18 cellular contexts compared by ENCODE assay signal in genomic region chr17:82376042-82376730, GRCh38. TPM values are rescaled to one million over a fixed set of nuclear protein-coding genes. Genes with fewer than 3 reads are reported as not detected.
DNase-seq lines count a peak whose midpoint lies in the region; ATAC-seq, FAIRE-seq and TF ChIP-seq lines count a peak whose summit lies in the region.
"Had no signal": no experiment of that assay in that cellular context is flagged by ENCODE, and none has a peak within 500 bp of the region (broad histone marks: within the 10 kb centered on the region; RNA-seq: fewer than 3 reads in every experiment).

No MANE protein-coding gene starts in this region.

- TF ChIP-seq CTCF in HCT116 (IDR thresholded peaks at IDR 0.05 in 2 of 3, conservative IDR thresholded peaks at IDR 0.05 in 1 of 3; ENCODE audit: borderline replicate concordance in 1 of 3, insufficient read depth in 1 of 3, low read depth in 2 of 3, low read length in 2 of 3) (no peak), NB4 (IDR thresholded peaks at IDR 0.05; ENCODE audit: low read depth, low read length) (no peak), kidney (IDR thresholded peaks at IDR 0.05; ENCODE audit: borderline replicate concordance, extremely low read depth, insufficient read depth) (no peak)

- H3K27me3 Mint-ChIP-seq in activated CD4-positive, alpha-beta T cell treated with anti-CD3 and anti-CD28 coated beads for 36 hours, result peaks cover 33% of the 10 kb centered on the region

- H3K9me3 ChIP-seq in HCT116 (ENCODE audit: control insufficient read depth in 1 of 2, insufficient read depth in 1 of 2, low read depth in 1 of 2, low read length in 2 of 2), result no peaks in the 10 kb centered on the region
- no peaks in the 10 kb centered on the region for H3K9me3 ChIP-seq in kidney (ENCODE audit: control insufficient read depth in 1 of 2, low read length in 2 of 2)
- H3K9me3 ChIP-seq: BLaER1, Peyer's patch, SJCRH30 had no signal

- peaks cover 10% of the 10 kb centered on the region for H3K4me1 Mint-ChIP-seq in activated CD4-positive, alpha-beta T cell treated with anti-CD3 and anti-CD28 coated beads for 36 hours

- POLR2A ChIA-PET in HCT116 (lab: Charles Lee), result no interaction called here
- POLR2A ChIA-PET in activated CD4-positive, alpha-beta T cell treated with anti-CD3 and anti-CD28 coated beads for 36 hours (lab: Charles Lee), result no interaction called here

- ATAC-seq in HCT116 (peak; percentile 20; the same call in 1 of the 2 replicates), sciatic nerve (peak; percentile 36), GM21360 (IDR thresholded peaks at IDR 0.05; ENCODE audit: unreplicated experiment) (no peak)
- no peak for ATAC-seq in activated CD4-positive, alpha-beta T cell treated with anti-CD3 and anti-CD28 coated beads for 36 hours

- H3K9me3 Mint-ChIP-seq in activated CD4-positive, alpha-beta T cell treated with anti-CD3 and anti-CD28 coated beads for 36 hours (ENCODE audit: low read depth), result no peaks in the 10 kb centered on the region
- H3K9me3 Mint-ChIP-seq: CD8-positive, alpha-beta memory T cell; IgD-negative memory B cell had no signal

- no TSS peak for BruUV-seq in HCT116 (replicated peaks; lab: Mats Ljungman, UMichigan)

- H2AFZ ChIP-seq in HCT116 (ENCODE audit: low read depth, low read length, poor library complexity, severe bottlenecking), result no peak overlapping the region

- H3K9ac ChIP-seq in HCT116 (ENCODE audit: low read length) (no peak overlapping the region), kidney (ENCODE audit: low read length in 2 of 2) (no peak overlapping the region)
- H3K9ac ChIP-seq: BLaER1 had no signal

- no peak for TF ChIP-seq RAD21 in HCT116 (IDR thresholded peaks at IDR 0.05; ENCODE audit: low read depth)

- H3K4me1 ChIP-seq in HCT116 (ENCODE audit: control insufficient read depth in 1 of 2, insufficient read depth in 2 of 2, low read length in 2 of 2), result no peaks in the 10 kb centered on the region
- no peaks in the 10 kb centered on the region for H3K4me1 ChIP-seq in kidney (ENCODE audit: control insufficient read depth in 1 of 2, insufficient read depth in 1 of 2, low read depth in 1 of 2, low read length in 2 of 2)

- no peaks in the 10 kb centered on the region for H3K27me3 ChIP-seq in HCT116 (ENCODE audit: insufficient read depth, low read length)
- H3K27me3 ChIP-seq: SJCRH30 had no signal

- H3K36me3 Mint-ChIP-seq in activated CD4-positive, alpha-beta T cell treated with anti-CD3 and anti-CD28 coated beads for 36 hours (ENCODE audit: low read depth), result no peaks in the 10 kb centered on the region
- H3K36me3 Mint-ChIP-seq: CD8-positive, alpha-beta memory T cell; IgD-negative memory B cell had no signal

- H3K27ac ChIP-seq in HCT116 (ENCODE audit: low read depth, low read length), result no peak overlapping the region
- H3K27ac ChIP-seq in kidney (ENCODE audit: low read depth in 2 of 2, low read length in 2 of 2), result no peak overlapping the region
- H3K27ac ChIP-seq: BLaER1, Peyer's patch, SJCRH30 had no signal

- no peak overlapping the region for H3K4me3 ChIP-seq in HCT116 (replicated peaks in 1 of 2; ENCODE audit: low read depth in 1 of 2, low read length in 2 of 2)
- no peak overlapping the region for H3K4me3 ChIP-seq in NB4 (ENCODE audit: low read depth, low read length)
- H3K4me3 ChIP-seq in kidney (ENCODE audit: low read length in 2 of 2), result no peak overlapping the region
- H3K4me3 ChIP-seq: BLaER1, Peyer's patch, SJCRH30 had no signal

- CTCF ChIA-PET in HCT116 (lab: Charles Lee), result no interaction called here
- CTCF ChIA-PET in activated CD4-positive, alpha-beta T cell treated with anti-CD3 and anti-CD28 coated beads for 36 hours (lab: Charles Lee), result interaction anchor here (0.6 kb wide), 1 partner anchor 30 kb away, joined by 5 read pairs; no protein-coding TSS in a partner anchor

- H3K4me3 Mint-ChIP-seq in activated CD4-positive, alpha-beta T cell treated with anti-CD3 and anti-CD28 coated beads for 36 hours, result no peak overlapping the region
- H3K4me3 Mint-ChIP-seq: CD8-positive, alpha-beta memory T cell; IgD-negative memory B cell had no signal

- H3K9me2 ChIP-seq in HCT116 (ENCODE audit: insufficient read depth), result no peaks in the 10 kb centered on the region

- no peak for FAIRE-seq in kidney (lab: Jason Lieb, UNC)

- intact Hi-C loops in HCT116 (cut with micrococcal nuclease), result no loop called here
- intact Hi-C loops in kidney (cut with DNase I), result no loop called here
- intact Hi-C loops in sciatic nerve (cut with DNase I), result no loop called here
- intact Hi-C loops in activated CD4-positive, alpha-beta T cell treated with anti-CD3 and anti-CD28 coated beads for 36 hours (cut with DNase I, micrococcal nuclease), result no loop called here

- TF ChIP-seq POLR2A in HCT116 (IDR thresholded peaks at IDR 0.05; ENCODE audit: borderline replicate concordance, extremely low read depth, insufficient read depth, insufficient read length), result no peak
- TF ChIP-seq POLR2A in NB4 (IDR thresholded peaks at IDR 0.05; ENCODE audit: extremely low read depth, insufficient read length), result no peak

- DNase-seq in HCT116 (ENCODE audit: low read depth, low spot score), result no peak
- peak; percentile 44 for DNase-seq in NB4 (ENCODE audit: low read depth)
- DNase-seq in kidney, result peak; percentile 58
- no peak for DNase-seq in sciatic nerve (ENCODE audit: low spot score)
- DNase-seq in activated CD4-positive, alpha-beta T cell treated with anti-CD3 and anti-CD28 coated beads for 36 hours, result no peak
- no peak for DNase-seq in AML-193 (lab: John Stamatoyannopoulos, UW)
- DNase-seq: GF-D8, NCI-H2107, NCI-H345, NCI-H526 treated with DMSO at 0.1 percent for 48 hours, Peyer's patch had no signal

- H3K79me2 ChIP-seq in HCT116 (ENCODE audit: insufficient read depth, low read length), result no peaks in the 10 kb centered on the region

- H4K20me1 ChIP-seq in HCT116 (ENCODE audit: insufficient read depth), result no peaks in the 10 kb centered on the region

- no peak overlapping the region for H3K27ac Mint-ChIP-seq in activated CD4-positive, alpha-beta T cell treated with anti-CD3 and anti-CD28 coated beads for 36 hours
- H3K27ac Mint-ChIP-seq: CD8-positive, alpha-beta memory T cell had no signal

- RAD21 ChIA-PET in HCT116 (lab: Charles Lee; ENCODE audit: low non-redundant PET in 1 of 2, low total read pairs in 2 of 2, uncharacterized antibody in 2 of 2, unreplicated experiment in 2 of 2), result interaction anchor here in 1 of 2 experiments (0.7 kb wide), 1 partner anchor 252 kb away, joined by 5 read pairs; no protein-coding TSS in a partner anchor

- H3K4me2 ChIP-seq in HCT116 (ENCODE audit: low read length), result no peak overlapping the region
- H3K4me2 ChIP-seq: BLaER1 had no signal

- H3K36me3 ChIP-seq in HCT116 (ENCODE audit: control insufficient read depth in 1 of 2, insufficient read depth in 2 of 2, low read length in 2 of 2) (no peaks in the 10 kb centered on the region), kidney (ENCODE audit: control insufficient read depth in 1 of 2, insufficient read depth in 2 of 2, low read length in 2 of 2) (no peaks in the 10 kb centered on the region)
- H3K36me3 ChIP-seq: BLaER1, Peyer's patch, SJCRH30 had no signal

TF ChIP-seq in HCT116, 20 proteins besides CTCF, POLR2A, EP300 and RAD21:
- TF ChIP-seq SIN3A (IDR thresholded peaks at IDR 0.05; ENCODE audit: low read depth) (no peak), EZH2 (IDR thresholded peaks at IDR 0.05) (no peak), ZFX (IDR thresholded peaks at IDR 0.05) (no peak), FOSL1 (IDR thresholded peaks at IDR 0.05; ENCODE audit: low read depth) (no peak), CEBPB (IDR thresholded peaks at IDR 0.05; ENCODE audit: low read depth) (no peak), ZBTB33 (IDR thresholded peaks at IDR 0.05; ENCODE audit: extremely low read depth, insufficient replicate concordance, low read length) (no peak)

RNA-seq across cellular contexts. Expression of gene UTS2R, which starts 4.6 kb away (rescaled TPM):
- total RNA-seq in HCT116 (2021; ENCODE audit: unreplicated experiment) (not detected), kidney (not detected), sciatic nerve (not detected)
- polyA plus RNA-seq in HCT116 (2012), result 0.07 TPM in 1 of 2 replicates, not detected in the other
- not detected for polyA plus RNA-seq in kidney (ENCODE audit: insufficient read depth, low read depth, low replicate concordance)
- not detected for total RNA-seq in activated CD4-positive, alpha-beta T cell treated with anti-CD3 and anti-CD28 coated beads for 36 hours
- total RNA-seq: CD8-positive, alpha-beta memory T cell; H7; HT-29; Peyer's patch had no signal
- polyA plus RNA-seq: CD8-positive, alpha-beta memory T cell; IgD-negative memory B cell had no signal

RNA-seq across cellular contexts. Expression of gene TEX19, which starts 17.1 kb away (rescaled TPM):
- total RNA-seq in HCT116 (2021; ENCODE audit: unreplicated experiment) (2.1 TPM), kidney (not detected), sciatic nerve (not detected)
- 2.2 and 2.8 TPM in 2 replicates for polyA plus RNA-seq in HCT116 (2012)
- not detected for polyA plus RNA-seq in kidney (ENCODE audit: insufficient read depth, low read depth, low replicate concordance)
- total RNA-seq in activated CD4-positive, alpha-beta T cell treated with anti-CD3 and anti-CD28 coated beads for 36 hours, result not detected
- total RNA-seq: CD8-positive, alpha-beta memory T cell; Peyer's patch had no signal
- polyA plus RNA-seq: CD8-positive, alpha-beta memory T cell had no signal

RNA-seq across cellular contexts. Expression of gene HEXD, which starts 42.0 kb away (rescaled TPM):
- total RNA-seq in HCT116 (2021; ENCODE audit: unreplicated experiment) (45.2 TPM), kidney (39.2 TPM), sciatic nerve (43.2 TPM)
- polyA plus RNA-seq in HCT116 (2012), result 30.8 and 32.6 TPM in 2 replicates
- 42.0 TPM for polyA plus RNA-seq in kidney (ENCODE audit: insufficient read depth, low read depth, low replicate concordance)
- total RNA-seq in activated CD4-positive, alpha-beta T cell treated with anti-CD3 and anti-CD28 coated beads for 36 hours, result 10 to 100 TPM; 23.3 to 26.0 TPM

RNA-seq across cellular contexts. Expression of gene OGFOD3, which starts 42.2 kb away (rescaled TPM):
- total RNA-seq in HCT116 (2021; ENCODE audit: unreplicated experiment) (53.6 TPM), kidney (36.1 TPM), sciatic nerve (23.5 TPM)
- 58.9 and 66.1 TPM in 2 replicates for polyA plus RNA-seq in HCT116 (2012)
- polyA plus RNA-seq in kidney (ENCODE audit: insufficient read depth, low read depth, low replicate concordance), result 27.8 TPM
- total RNA-seq in activated CD4-positive, alpha-beta T cell treated with anti-CD3 and anti-CD28 coated beads for 36 hours, result 10 to 100 TPM; 20.0 to 22.3 TPM

RNA-seq across cellular contexts. Expression of gene SECTM1, which starts 42.6 kb away (rescaled TPM):
- 6.8 TPM for total RNA-seq in HCT116 (2021; ENCODE audit: unreplicated experiment)
- polyA plus RNA-seq in HCT116 (2012), result 6.8 and 8.8 TPM in 2 replicates
- total RNA-seq in kidney, result 87.5 TPM
- 15.4 TPM for polyA plus RNA-seq in kidney (ENCODE audit: insufficient read depth, low read depth, low replicate concordance)
- total RNA-seq in sciatic nerve, result 22.2 TPM
- 10 to 100 TPM in 1 of 2 experiments, 1 to 10 TPM in 1; 9.0 to 10.9 TPM for total RNA-seq in activated CD4-positive, alpha-beta T cell treated with anti-CD3 and anti-CD28 coated beads for 36 hours

Comparison
In these comparisons a context has a peak if more than half of its experiments do, and no peak if none do; other contexts are left out.
1. ATAC-seq: peak in HCT116 (single experiment) and sciatic nerve (single experiment); none in activated CD4-positive, alpha-beta T cell treated with anti-CD3 and anti-CD28 coated beads for 36 hours (single experiment) and GM21360 (single experiment).
2. DNase-seq: peak in NB4 (single experiment) and kidney (single experiment); none in HCT116 (single experiment), sciatic nerve (single experiment), activated CD4-positive, alpha-beta T cell treated with anti-CD3 and anti-CD28 coated beads for 36 hours (single experiment) and AML-193 (0 of 2).